8 cellular contexts compared by ENCODE assay signal in genomic region chr6:26204332-26205160, GRCh38.
DNase-seq lines count a peak whose midpoint lies in the region; ATAC-seq and TF ChIP-seq lines count a peak whose summit lies in the region.

No MANE protein-coding gene starts in this region.

- peaks cover 0 to 35% (median 0%) of the 10 kb centered on the region in 4 donors for H3K27me3 ChIP-seq in esophagus squamous epithelium

- H3K9me2 ChIP-seq in OCI-LY7 (ENCODE audit: insufficient read depth, low read length): no peaks in the 10 kb centered on the region

- BruUV-seq in OCI-LY7 (replicated peaks; lab: Mats Ljungman, UMichigan): TSS peak; percentile 95

- no peaks in the 10 kb centered on the region; the same call in 1 of the 2 replicates for H3K79me2 ChIP-seq in OCI-LY7 (ENCODE audit: insufficient read depth, low read depth, low read length)

- H3K4me1 ChIP-seq in OCI-LY7 (ENCODE audit: insufficient read depth, low read length, poor library complexity, severe bottlenecking) (peaks cover 63% of the 10 kb centered on the region), esophagus squamous epithelium (peaks cover 4 to 40% (median 5%) of the 10 kb centered on the region in 3 donors)

- DNase-seq in DMS 273 (lab: John Stamatoyannopoulos, UW; ENCODE audit: unreplicated experiment) (peak; percentile 98), OCI-LY7 (ENCODE audit: low spot score) (peak; percentile 98), esophagus squamous epithelium (lab: John Stamatoyannopoulos, UW) (peak; percentile 75), myocyte (ENCODE audit: low read depth) (peak; percentile 98)
- peak; percentile 86 for DNase-seq in activated T-cell treated with anti-CD3 and anti-CD28 coated beads, Interleukin-2, amount 50 U/mL, for 24 hours

- POLR2A ChIA-PET in OCI-LY7 (lab: Charles Lee): interaction anchor here (0.5 to 22.5 kb wide), 20 partner anchors 8 to 1689 kb away, joined by 3 to 505 read pairs (median 5); a partner anchor contains a TSS

- no peaks in the 10 kb centered on the region for H3K9me3 Mint-ChIP-seq in activated T-cell treated with anti-CD3 and anti-CD28 coated beads, Interleukin-2, amount 50 U/mL, for 24 hours
- H3K9me3 Mint-ChIP-seq in stimulated activated memory B cell treated with anti-CD40 and anti-IgM and Interleukin-4, amounts not matched to agents 10 μg/mL and 1 μg/mL and 100 μg/mL, for 72 hours: no peaks in the 10 kb centered on the region

- TF ChIP-seq POLR2A in esophagus squamous epithelium (IDR thresholded peaks at IDR 0.05): peak in 3 of 4 donors; percentile 31 to 98 (median 92)

- H3K4me3 Mint-ChIP-seq in activated T-cell treated with anti-CD3 and anti-CD28 coated beads, Interleukin-2, amount 50 U/mL, for 24 hours: no peak overlapping the region
- H3K4me3 Mint-ChIP-seq in stimulated activated memory B cell treated with anti-CD40 and anti-IgM and Interleukin-4, amounts not matched to agents 10 μg/mL and 1 μg/mL and 100 μg/mL, for 72 hours: no peak overlapping the region

- TF ChIP-seq RAD21 in Ishikawa (IDR thresholded peaks at IDR 0.05; ENCODE audit: low read depth): no peak

- H3K36me3 ChIP-seq in OCI-LY7 (ENCODE audit: insufficient read depth, low read length): no peaks in the 10 kb centered on the region
- no peaks in the 10 kb centered on the region for H3K36me3 ChIP-seq in esophagus squamous epithelium

- H3K27me3 Mint-ChIP-seq in activated T-cell treated with anti-CD3 and anti-CD28 coated beads, Interleukin-2, amount 50 U/mL, for 24 hours: no peaks in the 10 kb centered on the region
- no peaks in the 10 kb centered on the region for H3K27me3 Mint-ChIP-seq in stimulated activated memory B cell treated with anti-CD40 and anti-IgM and Interleukin-4, amounts not matched to agents 10 μg/mL and 1 μg/mL and 100 μg/mL, for 72 hours

- peaks cover 3% of the 10 kb centered on the region for H3K36me3 Mint-ChIP-seq in activated T-cell treated with anti-CD3 and anti-CD28 coated beads, Interleukin-2, amount 50 U/mL, for 24 hours (ENCODE audit: low read depth)
- H3K36me3 Mint-ChIP-seq in stimulated activated memory B cell treated with anti-CD40 and anti-IgM and Interleukin-4, amounts not matched to agents 10 μg/mL and 1 μg/mL and 100 μg/mL, for 72 hours: no peaks in the 10 kb centered on the region

- H3K27ac Mint-ChIP-seq in activated T-cell treated with anti-CD3 and anti-CD28 coated beads, Interleukin-2, amount 50 U/mL, for 24 hours: no peak overlapping the region
- no peak overlapping the region for H3K27ac Mint-ChIP-seq in stimulated activated memory B cell treated with anti-CD40 and anti-IgM and Interleukin-4, amounts not matched to agents 10 μg/mL and 1 μg/mL and 100 μg/mL, for 72 hours

- H3K9me3 ChIP-seq in OCI-LY7 (ENCODE audit: low read length): no peaks in the 10 kb centered on the region
- no peaks in the 10 kb centered on the region for H3K9me3 ChIP-seq in esophagus squamous epithelium

- H3K27ac ChIP-seq in OCI-LY7 (ENCODE audit: low read depth, low read length, poor library complexity, severe bottlenecking): peak overlapping the region; percentile 93
- H3K27ac ChIP-seq in esophagus squamous epithelium: peak overlapping the region; percentile 93 to 98 (median 97)

- CTCF ChIA-PET in OCI-LY7 (lab: Charles Lee; ENCODE audit: unreplicated experiment): no interaction called here

- ATAC-seq in GM21526 (IDR thresholded peaks at IDR 0.05; ENCODE audit: low FRiP score, unreplicated experiment): peak; percentile 48
- ATAC-seq in stimulated activated memory B cell treated with anti-CD40 and anti-IgM and Interleukin-4, amounts not matched to agents 10 μg/mL and 1 μg/mL and 100 μg/mL, for 72 hours: peak; percentile 85

- H3K4me3 ChIP-seq in OCI-LY7 (ENCODE audit: low read depth, low read length, poor library complexity, severe bottlenecking) (peak overlapping the region; percentile 79), esophagus squamous epithelium (peak overlapping the region; percentile 53 to 72 (median 68))

- H3K4me2 ChIP-seq in OCI-LY7 (ENCODE audit: low read length): peak overlapping the region; percentile 98

- intact Hi-C loops in OCI-LY7 (cut with micrococcal nuclease; ENCODE audit: unreplicated experiment) (loop anchor here (1.0 kb wide), 2 partner anchors 12 to 177 kb away; a partner anchor contains a TSS), esophagus squamous epithelium (cut with DNase I) (no loop called here)

- WGBS in esophagus squamous epithelium, 2 donors: 1 to 2% methylated on average over 39 to 41 of the region's 53 CpGs

- peaks cover 27% of the 10 kb centered on the region for H3K4me1 Mint-ChIP-seq in activated T-cell treated with anti-CD3 and anti-CD28 coated beads, Interleukin-2, amount 50 U/mL, for 24 hours (ENCODE audit: low read depth)
- peaks cover 27% of the 10 kb centered on the region for H3K4me1 Mint-ChIP-seq in stimulated activated memory B cell treated with anti-CD40 and anti-IgM and Interleukin-4, amounts not matched to agents 10 μg/mL and 1 μg/mL and 100 μg/mL, for 72 hours

- TF ChIP-seq EP300 in Ishikawa (IDR thresholded peaks at IDR 0.05; ENCODE audit: borderline replicate concordance): peak; percentile 79

- H4K20me1 ChIP-seq in OCI-LY7 (ENCODE audit: insufficient read depth, low read length): no peaks in the 10 kb centered on the region

- TF ChIP-seq CTCF in OCI-LY7 (conservative IDR thresholded peaks at IDR 0.05; ENCODE audit: low read length): peak; percentile 61
- TF ChIP-seq CTCF in esophagus squamous epithelium (IDR thresholded peaks at IDR 0.05): peak in 5 of 6 experiments; percentile 18 to 38 (median 23)

- H2AFZ ChIP-seq in OCI-LY7 (ENCODE audit: low read length): no peak overlapping the region

TF ChIP-seq in Ishikawa, 13 proteins besides CTCF, POLR2A, EP300 and RAD21:
- TF ChIP-seq FOXM1 (IDR thresholded peaks at IDR 0.05; ENCODE audit: borderline replicate concordance, low read depth): no peak
- no peak for TF ChIP-seq REST (IDR thresholded peaks at IDR 0.05; ENCODE audit: low read depth)
- TF ChIP-seq YY1 (IDR thresholded peaks at IDR 0.05; ENCODE audit: low read depth): peak; percentile 64; the same call in 1 of the 2 replicates
- peak; percentile 35 for TF ChIP-seq TCF12 (IDR thresholded peaks at IDR 0.05; ENCODE audit: low read depth)
- TF ChIP-seq TAF1 (IDR thresholded peaks at IDR 0.05; ENCODE audit: low read depth): peak; percentile 91
- TF ChIP-seq ZBTB7A (IDR thresholded peaks at IDR 0.05; ENCODE audit: low read depth): no peak
- peak; percentile 61 for TF ChIP-seq CREB1 (IDR thresholded peaks at IDR 0.05; ENCODE audit: low read depth)
- 0 out of 2 replicates have a peak, but pooled peaks have one; percentile 11 for TF ChIP-seq NFIC (IDR thresholded peaks at IDR 0.05)
- peak; percentile 22; the same call in 1 of the 2 replicates for TF ChIP-seq MAX (IDR thresholded peaks at IDR 0.05)
- TF ChIP-seq TEAD4 (IDR thresholded peaks at IDR 0.05): peak; percentile 64; the same call in 1 of the 2 replicates
- no peak for TF ChIP-seq CEBPB (IDR thresholded peaks at IDR 0.05)

Comparison
In these comparisons a context has a peak if more than half of its experiments do, and no peak if none do; other contexts are left out.
1. Peak in every context shown above with its lines: DNase-seq, ATAC-seq, H3K4me3 ChIP-seq and H3K27ac ChIP-seq.